Comparison of ENCODE assay signal across 18 cellular contexts in genomic region chr4:48727666-48728459, GRCh38. TPM values are rescaled to one million over a fixed set of nuclear protein-coding genes. Genes with fewer than 3 reads are reported as not detected.
DNase-seq lines count a peak whose midpoint lies in the region; ATAC-seq and TF ChIP-seq lines count a peak whose summit lies in the region.
"Had no signal": no experiment of that assay in that cellular context is flagged by ENCODE, and none has a peak within 500 bp of the region (broad histone marks: within the 10 kb centered on the region; RNA-seq: fewer than 3 reads in every experiment).

No MANE protein-coding gene starts in this region.

- ATAC-seq in HG03378 (IDR thresholded peaks at IDR 0.05; ENCODE audit: unreplicated experiment) (peak; percentile 50), HG03457 (IDR thresholded peaks at IDR 0.05; ENCODE audit: unreplicated experiment) (no peak)
- ATAC-seq in effector memory CD8-positive, alpha-beta T cell (replicated peaks): no peak
- ATAC-seq: sciatic nerve had no signal

- H3K27me3 ChIP-seq in osteoblast (ENCODE audit: insufficient read depth, low read length): no peaks in the 10 kb centered on the region
- H3K27me3 ChIP-seq: esophagus squamous epithelium had no signal

- peaks cover 83% of the 10 kb centered on the region for H3K79me2 ChIP-seq in osteoblast (ENCODE audit: insufficient read depth, low read length)

- no peaks in the 10 kb centered on the region for H3K36me3 ChIP-seq in osteoblast (ENCODE audit: insufficient read depth, low read length)
- H3K36me3 ChIP-seq: left ventricle myocardium inferior had no signal

- DNase-seq in DMS53 (lab: John Stamatoyannopoulos, UW) (peak; percentile 21), DMS53 treated with DMSO at 0.1 percent for 48 hours (lab: John Stamatoyannopoulos, UW; ENCODE audit: unreplicated experiment) (no peak), osteoblast (ENCODE audit: insufficient read length, low spot score, missing footprints) (peak; percentile 18), A172 (ENCODE audit: low spot score) (no peak), NCI-H1694 treated with DMSO at 0.1 percent for 48 hours (lab: John Stamatoyannopoulos, UW) (no peak)
- DNase-seq in effector memory CD8-positive, alpha-beta T cell: no peak
- DNase-seq: activated CD4-positive, CD25-positive, alpha-beta regulatory T cell; esophagus squamous epithelium; GDM1; GOT3; left ventricle myocardium inferior; NCI-H146; stimulated activated CD4-positive, alpha-beta T cell treated with anti-CD3 and anti-CD28 coated beads, Interleukin-4, amount 100 ng/mL, for 1 hour had no signal

- peak overlapping the region; percentile 46 to 74 for H3K4me3 Mint-ChIP-seq in effector memory CD8-positive, alpha-beta T cell
- H3K4me3 Mint-ChIP-seq: type B pancreatic cell had no signal

- no peak overlapping the region for H2AFZ ChIP-seq in osteoblast (ENCODE audit: low read length)

- no peak for TF ChIP-seq CTCF in osteoblast (IDR thresholded peaks at IDR 0.05; ENCODE audit: extremely low read depth, low read depth, low read length)

- no peak overlapping the region for H3K27ac ChIP-seq in osteoblast (ENCODE audit: low read depth, low read length)
- H3K27ac ChIP-seq: 22Rv1, esophagus squamous epithelium, left ventricle myocardium inferior had no signal

- H3K4me1 Mint-ChIP-seq in effector memory CD8-positive, alpha-beta T cell (ENCODE audit: low read depth in 2 of 2): peaks cover 63 to 86% of the 10 kb centered on the region in 2 donors

- peaks cover 11% of the 10 kb centered on the region for H3K4me1 ChIP-seq in osteoblast (ENCODE audit: insufficient read depth, low read length)

- peak overlapping the region; percentile 21 to 73 for H3K27ac Mint-ChIP-seq in effector memory CD8-positive, alpha-beta T cell
- H3K27ac Mint-ChIP-seq: type B pancreatic cell had no signal

- H3K4me3 ChIP-seq in osteoblast (ENCODE audit: insufficient read depth, low read length): no peak overlapping the region
- H3K4me3 ChIP-seq: esophagus squamous epithelium, left ventricle myocardium inferior had no signal

- H4K20me1 ChIP-seq in osteoblast (ENCODE audit: insufficient read depth, low read length): peaks cover 3% of the 10 kb centered on the region

- H3K9me3 ChIP-seq in osteoblast (ENCODE audit: low read depth, low read length): no peaks in the 10 kb centered on the region
- H3K9me3 ChIP-seq: esophagus squamous epithelium, left ventricle myocardium inferior had no signal

- peaks cover 10% of the 10 kb centered on the region for H3K36me3 Mint-ChIP-seq in effector memory CD8-positive, alpha-beta T cell (ENCODE audit: insufficient read depth)

- H3K9me3 Mint-ChIP-seq in effector memory CD8-positive, alpha-beta T cell: no peaks in the 10 kb centered on the region

- H3K4me2 ChIP-seq in osteoblast (ENCODE audit: insufficient read depth, low read length): no peak overlapping the region

- no peaks in the 10 kb centered on the region for H3K27me3 Mint-ChIP-seq in effector memory CD8-positive, alpha-beta T cell
- H3K27me3 Mint-ChIP-seq: type B pancreatic cell had no signal

RNA-seq across cellular contexts. Expression of gene FRYL, which starts 52.2 kb away (rescaled TPM):
- 39.2 and 42.0 TPM in 2 replicates for total RNA-seq in osteoblast
- 25.8 and 30.0 TPM in 2 replicates for total RNA-seq in A172 (2014; rRNA removed; shearing (Covaris generic))

Comparison
In these comparisons a context has a peak if more than half of its experiments do, and no peak if none do; other contexts are left out.
1. DNase-seq: peak in DMS53 (single experiment) and osteoblast (single experiment); none in DMS53 treated with DMSO at 0.1 percent for 48 hours (single experiment), effector memory CD8-positive, alpha-beta T cell (0 of 3), A172 (single experiment) and NCI-H1694 treated with DMSO at 0.1 percent for 48 hours (single experiment).